Comparison of ENCODE assay signal across 10 cellular contexts in genomic region chr1:68049941-68050878, GRCh38. TPM values are rescaled to one million over a fixed set of nuclear protein-coding genes. Genes with fewer than 3 reads are reported as not detected.
DNase-seq lines count a peak whose midpoint lies in the region; ATAC-seq and TF ChIP-seq lines count a peak whose summit lies in the region.
"Had no signal": no experiment of that assay in that cellular context is flagged by ENCODE, and none has a peak within 500 bp of the region (broad histone marks: within the 10 kb centered on the region; RNA-seq: fewer than 3 reads in every experiment).

A gene with protein sequence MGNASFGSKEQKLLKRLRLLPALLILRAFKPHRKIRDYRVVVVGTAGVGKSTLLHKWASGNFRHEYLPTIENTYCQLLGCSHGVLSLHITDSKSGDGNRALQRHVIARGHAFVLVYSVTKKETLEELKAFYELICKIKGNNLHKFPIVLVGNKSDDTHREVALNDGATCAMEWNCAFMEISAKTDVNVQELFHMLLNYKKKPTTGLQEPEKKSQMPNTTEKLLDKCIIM (minus strand): TSS chr1:68050627. CDS start chr1:68047297, 3,330 bp downstream.

- H3K9me3 ChIP-seq in heart right ventricle: peaks cover 0 to 3% (median 0%) of the 10 kb centered on the region in 11 donors

- DNase-seq in H7 (peak; percentile 47), heart right ventricle (peak in 1 of 2 donors; percentile 14), retinal pigment epithelial cell (ENCODE audit: low read depth) (no peak), HT-29 (ENCODE audit: low spot score) (no peak), T-helper 1 cell (no peak)
- no peak for DNase-seq in activated naive CD8-positive, alpha-beta T cell treated with anti-CD3 and anti-CD28 coated beads, Interleukin-2, amount 10 ng/mL, durations not matched to agents 7 days and 5 days
- DNase-seq: NCI-H510A treated with DMSO at 0.1 percent for 48 hours had no signal

- intact Hi-C loops in heart right ventricle (cut with DNase I): loop anchor here in 3 of 10 donors (2.0 to 5.0 kb wide), 3 partner anchors 197 to 199 kb away; no protein-coding TSS in a partner anchor

- POLR2A ChIA-PET in activated naive CD8-positive, alpha-beta T cell treated with anti-CD3 and anti-CD28 coated beads, Interleukin-2, amount 10 ng/mL, durations not matched to agents 7 days and 5 days (lab: Charles Lee): no interaction called here

- H3K36me3 Mint-ChIP-seq in activated naive CD8-positive, alpha-beta T cell treated with anti-CD3 and anti-CD28 coated beads, Interleukin-2, amount 10 ng/mL, durations not matched to agents 7 days and 5 days: no peaks in the 10 kb centered on the region

- peaks cover 40% of the 10 kb centered on the region; the same call in 1 of the 2 replicates for H3K27me3 ChIP-seq in H7 (ENCODE audit: control insufficient read depth, insufficient read depth, low read length)
- H3K27me3 ChIP-seq in heart right ventricle: peaks cover 0 to 38% (median 0%) of the 10 kb centered on the region in 7 donors

- no peaks in the 10 kb centered on the region for H3K4me1 ChIP-seq in heart right ventricle

- TF ChIP-seq CTCF in heart right ventricle (IDR thresholded peaks at IDR 0.05) (no peak), retinal pigment epithelial cell (conservative IDR thresholded peaks at IDR 0.05; ENCODE audit: low read depth, low read length) (no peak)

- TF ChIP-seq POLR2A in GM18505 (IDR thresholded peaks at IDR 0.05; ENCODE audit: borderline replicate concordance, extremely low read depth, insufficient read depth, insufficient read length): no peak

- H3K4me1 Mint-ChIP-seq in activated naive CD8-positive, alpha-beta T cell treated with anti-CD3 and anti-CD28 coated beads, Interleukin-2, amount 10 ng/mL, durations not matched to agents 7 days and 5 days: no peaks in the 10 kb centered on the region

- peak within 1 kb of the TSS; percentile 40 for H3K4me3 Mint-ChIP-seq in activated naive CD8-positive, alpha-beta T cell treated with anti-CD3 and anti-CD28 coated beads, Interleukin-2, amount 10 ng/mL, durations not matched to agents 7 days and 5 days

- no peak for ATAC-seq in activated naive CD8-positive, alpha-beta T cell treated with anti-CD3 and anti-CD28 coated beads, Interleukin-2, amount 10 ng/mL, durations not matched to agents 7 days and 5 days (ENCODE audit: low read depth)
- peak; percentile 46 to 84 (median 77) for ATAC-seq in heart right ventricle
- no peak for ATAC-seq in GM21447 (IDR thresholded peaks at IDR 0.05; ENCODE audit: unreplicated experiment)
- no peak for ATAC-seq in GM18505 (IDR thresholded peaks at IDR 0.05; ENCODE audit: unreplicated experiment)
- ATAC-seq: GM12878 had no signal

- no peaks in the 10 kb centered on the region for H3K9me3 Mint-ChIP-seq in activated naive CD8-positive, alpha-beta T cell treated with anti-CD3 and anti-CD28 coated beads, Interleukin-2, amount 10 ng/mL, durations not matched to agents 7 days and 5 days

- H3K27me3 Mint-ChIP-seq in activated naive CD8-positive, alpha-beta T cell treated with anti-CD3 and anti-CD28 coated beads, Interleukin-2, amount 10 ng/mL, durations not matched to agents 7 days and 5 days: peaks cover 26% of the 10 kb centered on the region

- WGBS in heart right ventricle, 2 donors: 46 to 54% methylated on average over 45 of the region's 45 CpGs

- no peaks in the 10 kb centered on the region for H3K36me3 ChIP-seq in H7 (replicated peaks; ENCODE audit: control insufficient read depth, insufficient read depth, low read length)
- no peaks in the 10 kb centered on the region for H3K36me3 ChIP-seq in heart right ventricle

- H3K4me3 ChIP-seq in H7 (ENCODE audit: insufficient read depth, low read depth, low read length) (peak within 1 kb of the TSS; percentile 8; the same call in 1 of the 2 replicates), heart right ventricle (peak within 1 kb of the TSS; percentile 10 to 56 (median 49)), retinal pigment epithelial cell (ENCODE audit: low read length) (peak within 1 kb of the TSS; percentile 50)
- H3K4me3 ChIP-seq: GM12878 had no signal

- H3K27ac ChIP-seq in heart right ventricle: peak within 1 kb of the TSS in 3 of 10 donors; percentile 24 to 48 (median 45)

- H3K27ac Mint-ChIP-seq in activated naive CD8-positive, alpha-beta T cell treated with anti-CD3 and anti-CD28 coated beads, Interleukin-2, amount 10 ng/mL, durations not matched to agents 7 days and 5 days: no peak within 1 kb of the TSS

RNA-seq across cellular contexts. Expression of the gene that starts here (rescaled TPM):
- 0.10 TPM in 1 of 2 replicates, not detected in the other for total RNA-seq in H7 (2014; rRNA removed; shearing (Covaris generic))
- total RNA-seq in activated naive CD8-positive, alpha-beta T cell treated with anti-CD3 and anti-CD28 coated beads, Interleukin-2, amount 10 ng/mL, durations not matched to agents 7 days and 5 days: not detected
- 10 to 100 TPM in 9 of 10 donors, 1 to 10 TPM in 1; 4.9 to 52.7 (median 14.7) TPM for total RNA-seq in heart right ventricle
- polyA plus RNA-seq in heart right ventricle: 10 to 100 TPM in 1 of 2 donors, 1 to 10 TPM in 1; 7.1 to 23.7 TPM
- total RNA-seq in HT-29 (2014; rRNA removed; shearing (Covaris generic)): not detected in 2 replicates
- total RNA-seq: GM12878 had no signal
- polyA plus RNA-seq: GM12878 had no signal

Comparison
In these comparisons a context has a peak if more than half of its experiments do, and no peak if none do; other contexts are left out.
1. Peak in DNase-seq and H3K4me3 ChIP-seq in H7; RNA of the gene not detected or under 1 TPM.
2. ATAC-seq: peak in heart right ventricle (8 of 8); none in activated naive CD8-positive, alpha-beta T cell treated with anti-CD3 and anti-CD28 coated beads, Interleukin-2, amount 10 ng/mL, durations not matched to agents 7 days and 5 days (single experiment), GM21447 (single experiment) and GM18505 (single experiment).
3. Peak in every context shown above with its lines, with median percentiles within 50 percentile points of each other: H3K4me3 ChIP-seq.